In genomic region chr2:144331652-144332355, GRCh38 we compare ENCODE assay signal across 1 cellular context.
A peak's percentile ranks its signal among the peaks of the same experiment; 100 is the strongest.
TF ChIP-seq lines count a peak whose summit lies in the region.

No MANE protein-coding gene starts in this region.

TF ChIP-seq in K562, 482 proteins besides CTCF, POLR2A, EP300 and RAD21 (continued from another document and continues in another):
- TF ChIP-seq, protein P1, sequence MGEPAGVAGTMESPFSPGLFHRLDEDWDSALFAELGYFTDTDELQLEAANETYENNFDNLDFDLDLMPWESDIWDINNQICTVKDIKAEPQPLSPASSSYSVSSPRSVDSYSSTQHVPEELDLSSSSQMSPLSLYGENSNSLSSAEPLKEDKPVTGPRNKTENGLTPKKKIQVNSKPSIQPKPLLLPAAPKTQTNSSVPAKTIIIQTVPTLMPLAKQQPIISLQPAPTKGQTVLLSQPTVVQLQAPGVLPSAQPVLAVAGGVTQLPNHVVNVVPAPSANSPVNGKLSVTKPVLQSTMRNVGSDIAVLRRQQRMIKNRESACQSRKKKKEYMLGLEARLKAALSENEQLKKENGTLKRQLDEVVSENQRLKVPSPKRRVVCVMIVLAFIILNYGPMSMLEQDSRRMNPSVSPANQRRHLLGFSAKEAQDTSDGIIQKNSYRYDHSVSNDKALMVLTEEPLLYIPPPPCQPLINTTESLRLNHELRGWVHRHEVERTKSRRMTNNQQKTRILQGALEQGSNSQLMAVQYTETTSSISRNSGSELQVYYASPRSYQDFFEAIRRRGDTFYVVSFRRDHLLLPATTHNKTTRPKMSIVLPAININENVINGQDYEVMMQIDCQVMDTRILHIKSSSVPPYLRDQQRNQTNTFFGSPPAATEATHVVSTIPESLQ (CRISPR knock-in tag; IDR thresholded peaks at IDR 0.05) = no peak
- TF ChIP-seq ZNF232 (CRISPR knock-in tag; IDR thresholded peaks at IDR 0.05) = no peak
- TF ChIP-seq ZNF197 (CRISPR knock-in tag; IDR thresholded peaks at IDR 0.05; ENCODE audit: low read depth) = 0 out of 2 replicates have a peak, but pooled peaks have one; percentile 29
- no peak for TF ChIP-seq CHD4 (IDR thresholded peaks at IDR 0.05; ENCODE audit: insufficient read depth, insufficient replicate concordance, low read depth, low read length, poor library complexity, severe bottlenecking)
- no peak for TF ChIP-seq MXD1 (CRISPR knock-in tag; IDR thresholded peaks at IDR 0.05; ENCODE audit: borderline replicate concordance, poor library complexity, severe bottlenecking)
- no peak for TF ChIP-seq ZNF23 (CRISPR knock-in tag; IDR thresholded peaks at IDR 0.05)
- TF ChIP-seq, protein P2, sequence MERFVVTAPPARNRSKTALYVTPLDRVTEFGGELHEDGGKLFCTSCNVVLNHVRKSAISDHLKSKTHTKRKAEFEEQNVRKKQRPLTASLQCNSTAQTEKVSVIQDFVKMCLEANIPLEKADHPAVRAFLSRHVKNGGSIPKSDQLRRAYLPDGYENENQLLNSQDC (CRISPR knock-in tag; IDR thresholded peaks at IDR 0.05) = no peak
- TF ChIP-seq TFAM (CRISPR knock-in tag; conservative IDR thresholded peaks at IDR 0.05) = no peak
- TF ChIP-seq GTF2F1 (IDR thresholded peaks at IDR 0.05; ENCODE audit: low read depth, low read length) = peak; percentile 25; the same call in 1 of the 2 replicates
- TF ChIP-seq NEUROD1 (IDR thresholded peaks at IDR 0.05; ENCODE audit: borderline replicate concordance, low read depth, low read length, partially characterized antibody) = no peak
- no peak for TF ChIP-seq CEBPB (tag; IDR thresholded peaks at IDR 0.05)
- no peak for TF ChIP-seq CEBPG (CRISPR knock-in tag; IDR thresholded peaks at IDR 0.05)
- no peak for TF ChIP-seq CEBPG (tag; conservative IDR thresholded peaks at IDR 0.05 in 1 of 2, IDR thresholded peaks at IDR 0.05 in 1 of 2)
- no peak for TF ChIP-seq ATF2 (CRISPR knock-in tag; IDR thresholded peaks at IDR 0.05)
- TF ChIP-seq CBX1 (IDR thresholded peaks at IDR 0.05; ENCODE audit: low read depth) = peak; percentile 73; the same call in 1 of the 2 replicates
- no peak for TF ChIP-seq POLR3A (IDR thresholded peaks at IDR 0.05; ENCODE audit: borderline replicate concordance, extremely low read depth, insufficient read depth, insufficient read length)
- no peak; the same call in 1 of the 2 replicates for TF ChIP-seq SP1 (CRISPR knock-in tag; IDR thresholded peaks at IDR 0.05)
- no peak for TF ChIP-seq HDGF (IDR thresholded peaks at IDR 0.05)
- peak; percentile 67; the same call in 1 of the 2 replicates for TF ChIP-seq TFAP4 (CRISPR knock-in tag; IDR thresholded peaks at IDR 0.05; ENCODE audit: borderline replicate concordance)
- TF ChIP-seq NCOR1 (IDR thresholded peaks at IDR 0.05) = no peak
- 0 out of 2 replicates have a peak, but pooled peaks have one; percentile 48 for TF ChIP-seq RNF2 (IDR thresholded peaks at IDR 0.05)
- TF ChIP-seq RFX7 (CRISPR knock-in tag; IDR thresholded peaks at IDR 0.05) = no peak
- no peak for TF ChIP-seq KAT8 (IDR thresholded peaks at IDR 0.05; ENCODE audit: low read depth)
- TF ChIP-seq, protein P3, sequence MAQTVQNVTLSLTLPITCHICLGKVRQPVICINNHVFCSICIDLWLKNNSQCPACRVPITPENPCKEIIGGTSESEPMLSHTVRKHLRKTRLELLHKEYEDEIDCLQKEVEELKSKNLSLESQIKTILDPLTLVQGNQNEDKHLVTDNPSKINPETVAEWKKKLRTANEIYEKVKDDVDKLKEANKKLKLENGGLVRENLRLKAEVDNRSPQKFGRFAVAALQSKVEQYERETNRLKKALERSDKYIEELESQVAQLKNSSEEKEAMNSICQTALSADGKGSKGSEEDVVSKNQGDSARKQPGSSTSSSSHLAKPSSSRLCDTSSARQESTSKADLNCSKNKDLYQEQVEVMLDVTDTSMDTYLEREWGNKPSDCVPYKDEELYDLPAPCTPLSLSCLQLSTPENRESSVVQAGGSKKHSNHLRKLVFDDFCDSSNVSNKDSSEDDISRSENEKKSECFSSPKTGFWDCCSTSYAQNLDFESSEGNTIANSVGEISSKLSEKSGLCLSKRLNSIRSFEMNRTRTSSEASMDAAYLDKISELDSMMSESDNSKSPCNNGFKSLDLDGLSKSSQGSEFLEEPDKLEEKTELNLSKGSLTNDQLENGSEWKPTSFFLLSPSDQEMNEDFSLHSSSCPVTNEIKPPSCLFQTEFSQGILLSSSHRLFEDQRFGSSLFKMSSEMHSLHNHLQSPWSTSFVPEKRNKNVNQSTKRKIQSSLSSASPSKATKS (CRISPR knock-in tag; IDR thresholded peaks at IDR 0.05) = no peak
- TF ChIP-seq NFE2 (IDR thresholded peaks at IDR 0.05; ENCODE audit: low read depth) = no peak
- no peak for TF ChIP-seq ZFPM2 (CRISPR knock-in tag; IDR thresholded peaks at IDR 0.05)
- no peak for TF ChIP-seq LEF1 (IDR thresholded peaks at IDR 0.05)
- no peak for TF ChIP-seq HDAC3 (IDR thresholded peaks at IDR 0.05; ENCODE audit: borderline replicate concordance, partially characterized antibody)
- no peak for TF ChIP-seq JUN (IDR thresholded peaks at IDR 0.05; ENCODE audit: borderline replicate concordance, low read depth, low read length)
- no peak for TF ChIP-seq JUN (CRISPR knock-in tag; IDR thresholded peaks at IDR 0.05; ENCODE audit: borderline replicate concordance)
- no peak for TF ChIP-seq JUND (IDR thresholded peaks at IDR 0.05; ENCODE audit: borderline replicate concordance, low read depth, low read length)
- TF ChIP-seq JUND (tag; IDR thresholded peaks at IDR 0.05; ENCODE audit: borderline replicate concordance, low read depth, low read length) = no peak
- no peak for TF ChIP-seq CBX2 (IDR thresholded peaks at IDR 0.05; ENCODE audit: insufficient read depth, low read length, poor library complexity, severe bottlenecking)
- TF ChIP-seq GTF3C2 (IDR thresholded peaks at IDR 0.05; ENCODE audit: borderline replicate concordance, extremely low read depth, insufficient read length) = no peak
- no peak for TF ChIP-seq ZNF589 (CRISPR knock-in tag; IDR thresholded peaks at IDR 0.05; ENCODE audit: low read depth)
- no peak for TF ChIP-seq ZNF586 (CRISPR knock-in tag; conservative IDR thresholded peaks at IDR 0.05)
- no peak for TF ChIP-seq ARNT (IDR thresholded peaks at IDR 0.05)
- peak; percentile 76 for TF ChIP-seq SUPT5H (IDR thresholded peaks at IDR 0.05)
- peak; percentile 34 for TF ChIP-seq RBM22 (IDR thresholded peaks at IDR 0.05; ENCODE audit: low read depth, low read length, poor library complexity, severe bottlenecking)
- no peak for TF ChIP-seq BHLHE40 (IDR thresholded peaks at IDR 0.05; ENCODE audit: low read length)
- TF ChIP-seq JUNB (CRISPR knock-in tag; conservative IDR thresholded peaks at IDR 0.05) = no peak
- peak; percentile 60 for TF ChIP-seq GABPB1 (CRISPR knock-in tag; IDR thresholded peaks at IDR 0.05)
- TF ChIP-seq MTA2 (IDR thresholded peaks at IDR 0.05; ENCODE audit: low read depth) = no peak
- TF ChIP-seq MECOM (CRISPR knock-in tag; IDR thresholded peaks at IDR 0.05) = no peak
- no peak for TF ChIP-seq ZC3H4 (CRISPR knock-in tag; IDR thresholded peaks at IDR 0.05; ENCODE audit: borderline replicate concordance)
- no peak for TF ChIP-seq EHMT2 (IDR thresholded peaks at IDR 0.05)
- no peak for TF ChIP-seq WHSC1 (IDR thresholded peaks at IDR 0.05; ENCODE audit: low read length)
- no peak for TF ChIP-seq CEBPZ (IDR thresholded peaks at IDR 0.05; ENCODE audit: borderline replicate concordance, low read depth, low read length)
- TF ChIP-seq SAP30 (IDR thresholded peaks at IDR 0.05; ENCODE audit: borderline replicate concordance, insufficient read depth, low read depth, low read length, poor library complexity, severe bottlenecking) = peak; percentile 39
- TF ChIP-seq HLTF (IDR thresholded peaks at IDR 0.05) = 0 out of 2 replicates have a peak, but pooled peaks have one; percentile 35
- TF ChIP-seq CREBBP (IDR thresholded peaks at IDR 0.05; ENCODE audit: low read depth, low read length) = no peak
- no peak for TF ChIP-seq NFIX (CRISPR knock-in tag; IDR thresholded peaks at IDR 0.05; ENCODE audit: low read depth)
- no peak for TF ChIP-seq BRF2 (IDR thresholded peaks at IDR 0.05; ENCODE audit: borderline replicate concordance, insufficient read depth, insufficient read length)
